In genomic region chr2:173159794-173160463, GRCh38 we compare ENCODE assay signal across 9 cellular contexts.
DNase-seq lines count a peak whose midpoint lies in the region; ATAC-seq and TF ChIP-seq lines count a peak whose summit lies in the region.
"Had no signal": no experiment of that assay in that cellular context is flagged by ENCODE, and none has a peak within 500 bp of the region (broad histone marks: within the 10 kb centered on the region; RNA-seq: fewer than 3 reads in every experiment).

No MANE protein-coding gene starts in this region.

- intact Hi-C loops in upper lobe of right lung (cut with DNase I): no loop called here

- ATAC-seq in upper lobe of right lung (peak; percentile 99), GM18498 (IDR thresholded peaks at IDR 0.05; ENCODE audit: unreplicated experiment) (no peak)

- no peaks in the 10 kb centered on the region for H3K9me3 ChIP-seq in upper lobe of right lung

- no peak overlapping the region for H3K4me3 ChIP-seq in kidney epithelial cell (ENCODE audit: low read depth, low read length)
- no peak overlapping the region for H3K4me3 ChIP-seq in upper lobe of right lung

- TF ChIP-seq CTCF in kidney epithelial cell (IDR thresholded peaks at IDR 0.05; ENCODE audit: insufficient read depth, low read length, poor library complexity, severe bottlenecking): no peak
- TF ChIP-seq CTCF in upper lobe of right lung (IDR thresholded peaks at IDR 0.05): no peak

- peak overlapping the region; percentile 71 for H3K27ac ChIP-seq in upper lobe of right lung

- H3K36me3 ChIP-seq in kidney epithelial cell (ENCODE audit: control insufficient read depth, insufficient read depth, low read length) (no peaks in the 10 kb centered on the region), upper lobe of right lung (no peaks in the 10 kb centered on the region)

- H3K4me1 ChIP-seq in upper lobe of right lung: peaks cover 17% of the 10 kb centered on the region

- DNase-seq in NCI-H1436 (lab: John Stamatoyannopoulos, UW) (peak; percentile 6), NCI-H1436 treated with DMSO at 0.1 percent for 48 hours (lab: John Stamatoyannopoulos, UW) (no peak), astrocyte of the hippocampus (ENCODE audit: low read depth, low spot score) (peak; percentile 83), kidney epithelial cell (ENCODE audit: low read depth) (peak; percentile 96), upper lobe of right lung (peak; percentile 90), pons (ENCODE audit: low spot score) (no peak), retina (no peak)
- DNase-seq: stimulated activated CD8-positive, alpha-beta memory T cell treated with anti-CD3 and anti-CD28 coated beads, Interleukin-4, amount 100 ng/mL, for 48 hours had no signal

- H3K27me3 ChIP-seq in kidney epithelial cell (ENCODE audit: control insufficient read depth, insufficient read depth, low read length) (no peaks in the 10 kb centered on the region), upper lobe of right lung (no peaks in the 10 kb centered on the region)

Comparison
In these comparisons a context has a peak if more than half of its experiments do, and no peak if none do; other contexts are left out.
1. DNase-seq: peak in NCI-H1436 (single experiment), astrocyte of the hippocampus (single experiment), kidney epithelial cell (single experiment) and upper lobe of right lung (single experiment); none in NCI-H1436 treated with DMSO at 0.1 percent for 48 hours (single experiment), pons (single experiment) and retina (single experiment).